Comparison of ENCODE assay signal across 11 cellular contexts in the genomic region with DNA sequence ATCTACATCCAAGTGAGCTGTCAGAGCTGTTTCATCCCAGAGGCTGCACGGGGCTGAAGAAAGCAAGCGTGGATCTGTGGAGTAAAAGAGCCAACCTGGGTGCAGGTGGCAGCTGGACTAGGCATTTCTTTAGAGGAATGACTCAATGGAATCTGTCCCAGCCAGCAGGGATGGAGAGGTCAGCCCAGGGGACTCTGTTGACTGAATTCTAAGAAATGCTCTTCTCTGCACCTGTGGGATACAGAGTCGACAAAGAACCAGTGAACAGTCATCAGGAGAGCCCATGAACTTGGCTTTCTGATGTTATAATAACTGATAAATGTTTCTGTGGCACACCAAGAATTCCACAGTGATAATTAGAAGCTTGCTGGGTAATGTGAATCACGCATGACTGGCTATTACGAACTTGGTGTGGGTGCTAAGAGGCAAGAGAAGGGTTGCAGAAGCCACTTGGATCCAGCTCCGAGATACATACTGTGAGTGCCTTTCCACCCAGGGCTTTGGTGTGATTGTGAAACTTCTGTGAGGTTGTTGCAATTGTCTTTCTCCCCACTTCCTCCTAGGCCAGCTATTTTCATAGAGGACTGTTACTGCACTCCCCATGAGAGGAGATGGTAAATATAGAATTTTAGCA. TPM values are rescaled to one million over a fixed set of nuclear protein-coding genes. Genes with fewer than 3 reads are reported as not detected.
A peak's percentile ranks its signal among the peaks of the same experiment; 100 is the strongest.
DNase-seq lines count a peak whose midpoint lies in the region; ATAC-seq, FAIRE-seq and TF ChIP-seq lines count a peak whose summit lies in the region.
"Had no signal": no experiment of that assay in that cellular context is flagged by ENCODE, and none has a peak within 500 bp of the region (broad histone marks: within the 10 kb centered on the region; RNA-seq: fewer than 3 reads in every experiment).

No MANE protein-coding gene starts in this region.

- H3K4me1 Mint-ChIP-seq in CD14-positive monocyte = peaks cover 66% of the 10 kb centered on the region

- peak overlapping the region; percentile 31 to 79 for H3K4me3 Mint-ChIP-seq in CD14-positive monocyte
- H3K4me3 Mint-ChIP-seq: mesothelial cell of epicardium had no signal

- peak; percentile 86 for DNase-seq in CD14-positive monocyte (ENCODE audit: low spot score)
- peak; percentile 85 for DNase-seq in IMR-90
- peak; percentile 7 for DNase-seq in GM12878 (ENCODE audit: low read depth, low spot score)
- DNase-seq in mucosa of descending colon = no peak
- DNase-seq in COLO668 (lab: John Stamatoyannopoulos, UW; ENCODE audit: unreplicated experiment) = no peak
- DNase-seq: activated effector memory CD4-positive, alpha-beta T cell treated with anti-CD3 and anti-CD28 coated beads, Interleukin-2, amount 50 U/mL, for 16 hours; NCI-H2107 had no signal

- H2AK5ac ChIP-seq in IMR-90 (ENCODE audit: low read depth, low read length) = no peak overlapping the region

- in situ Hi-C loops in IMR-90 (cut with MboI; ENCODE audit: low sequenced_read_pairs) = no loop called here
- in situ Hi-C loops in GM12878 (cut with MboI) = no loop called here

- no peak overlapping the region for H3K56ac ChIP-seq in IMR-90 (ENCODE audit: extremely low read depth, insufficient read depth, low read length)

- H2BK5ac ChIP-seq in IMR-90 (ENCODE audit: low read depth, low read length, poor library complexity, severe bottlenecking) = peak overlapping the region; percentile 30

- H3K36me3 ChIP-seq in IMR-90 (ENCODE audit: control insufficient read depth, insufficient read depth, low read length) (peaks cover 16% of the 10 kb centered on the region), GM12878 (ENCODE audit: control insufficient read depth in 2 of 2, insufficient read depth in 2 of 2, low read length in 1 of 2) (no peaks in the 10 kb centered on the region), mucosa of descending colon (ENCODE audit: low read depth) (no peaks in the 10 kb centered on the region)

- TF ChIP-seq CTCF in CD14-positive monocyte (IDR thresholded peaks at IDR 0.05) (no peak), IMR-90 (conservative IDR thresholded peaks at IDR 0.05; ENCODE audit: low read depth, low read length) (no peak), GM12878 (IDR thresholded peaks at IDR 0.05 in 2 of 3, conservative IDR thresholded peaks at IDR 0.05 in 1 of 3; ENCODE audit: control insufficient read depth in 2 of 3, extremely low read depth in 1 of 3, insufficient read depth in 1 of 3, low read depth in 3 of 3, low read length in 3 of 3) (no peak), mucosa of descending colon (IDR thresholded peaks at IDR 0.05) (no peak)

- WGBS in IMR-90 (ENCODE audit: extremely low coverage in 2 of 2, insufficient read length in 1 of 2), 2 experiments = 100% methylated on average over 2 of the region's 6 CpGs; no CpG with 5 or more reads in 1 of the 2 experiments
- 14% methylated on average over 6 of the region's 6 CpGs for WGBS in GM12878 (ENCODE audit: insufficient coverage, insufficient replicate concordance, low lambda C conversion rate, missing lambda C conversion rate)

- peak; percentile 85 for ATAC-seq in IMR-90 (ENCODE audit: low read depth)
- ATAC-seq in GM12878 = peak; percentile 80
- ATAC-seq in mucosa of descending colon = peak; percentile 41
- no peak for ATAC-seq in GM19035 (IDR thresholded peaks at IDR 0.05; ENCODE audit: unreplicated experiment)
- ATAC-seq in HG03139 (IDR thresholded peaks at IDR 0.05; ENCODE audit: unreplicated experiment) = no peak
- no peak for ATAC-seq in GM18870 (IDR thresholded peaks at IDR 0.05; ENCODE audit: unreplicated experiment)

- CTCF ChIA-PET in IMR-90 (lab: Yijun Ruan, JAX) = interaction anchor here (0.7 kb wide), 1 partner anchor 208 kb away, joined by 3 read pairs; no protein-coding TSS in a partner anchor
- CTCF ChIA-PET in GM12878 (lab: Yijun Ruan, JAX) = interaction anchor here (1.0 kb wide), 1 partner anchor 10 kb away, joined by 3 read pairs; no protein-coding TSS in a partner anchor

- H3K4me3 ChIP-seq in IMR-90 (ENCODE audit: insufficient read depth, low read depth, low read length) (no peak overlapping the region), GM12878 (no peak overlapping the region), mucosa of descending colon (no peak overlapping the region)

- no TSS peak for BruUV-seq in IMR-90 (replicated peaks; lab: Mats Ljungman, UMichigan)
- no TSS peak for BruUV-seq in GM12878 (replicated peaks; lab: Mats Ljungman, UMichigan)

- RAD21 ChIA-PET in GM12878 (lab: Charles Lee; ENCODE audit: unreplicated experiment) = no interaction called here

- H3K4ac ChIP-seq in IMR-90 (ENCODE audit: low read depth, low read length) = no peak overlapping the region

- no peak overlapping the region for H3K23ac ChIP-seq in IMR-90 (ENCODE audit: low read depth, low read length)

- H3K14ac ChIP-seq in IMR-90 (replicated peaks; ENCODE audit: low read depth, low read length) = no peak overlapping the region

- H3K36me3 Mint-ChIP-seq in CD14-positive monocyte = peaks cover 31 to 56% of the 10 kb centered on the region in 2 donors

- no peaks in the 10 kb centered on the region for H4K20me1 ChIP-seq in IMR-90 (ENCODE audit: insufficient read depth, low read length)
- no peaks in the 10 kb centered on the region for H4K20me1 ChIP-seq in GM12878 (ENCODE audit: control insufficient read depth, insufficient read depth)

- H3K27me3 Mint-ChIP-seq in CD14-positive monocyte (ENCODE audit: low read depth in 3 of 3) = no peaks in the 10 kb centered on the region

- H2AFZ ChIP-seq in IMR-90 (replicated peaks; ENCODE audit: low read length, poor library complexity) (no peak overlapping the region), GM12878 (ENCODE audit: control insufficient read depth, low read depth, low read length) (no peak overlapping the region)

- no peaks in the 10 kb centered on the region for H3K9me3 ChIP-seq in IMR-90 (ENCODE audit: control insufficient read depth, insufficient read depth, low read length)
- H3K9me3 ChIP-seq in GM12878 (replicated peaks; ENCODE audit: control insufficient read depth, insufficient read depth, low read length) = no peaks in the 10 kb centered on the region
- no peaks in the 10 kb centered on the region for H3K9me3 ChIP-seq in mucosa of descending colon

- H2BK120ac ChIP-seq in IMR-90 (ENCODE audit: low read depth, low read length) = no peak overlapping the region

- dilution Hi-C loops in IMR-90 (cut with HindIII; ENCODE audit: low sequenced_read_pairs, unreplicated experiment) = no loop called here

- H2BK15ac ChIP-seq in IMR-90 (ENCODE audit: low read depth, low read length) = no peak overlapping the region

- peak; percentile 38 for FAIRE-seq in GM12878 (lab: Jason Lieb, UNC)

- H4K5ac ChIP-seq in IMR-90 (ENCODE audit: low read depth, low read length) = no peak overlapping the region

- SMC1A ChIA-PET in GM12878 (lab: Charles Lee; ENCODE audit: uncharacterized antibody, unreplicated experiment) = no interaction called here

- no peak overlapping the region for H3K27ac ChIP-seq in IMR-90 (ENCODE audit: insufficient read depth, low read length)
- no peak overlapping the region for H3K27ac ChIP-seq in GM12878 (ENCODE audit: control insufficient read depth, insufficient read depth)

- H3K27ac Mint-ChIP-seq in CD14-positive monocyte = peak overlapping the region; percentile 88 to 97 (median 96)
- H3K27ac Mint-ChIP-seq: mesothelial cell of epicardium had no signal

- TF ChIP-seq POLR2A in IMR-90 (IDR thresholded peaks at IDR 0.05; ENCODE audit: low read depth, low read length) (no peak), GM12878 (IDR thresholded peaks at IDR 0.05; ENCODE audit: low read depth, low read length) (no peak)

- no peak overlapping the region for H4K8ac ChIP-seq in IMR-90 (ENCODE audit: low read depth in 2 of 2, low read length in 2 of 2)

- H3K9ac ChIP-seq in IMR-90 (ENCODE audit: low read depth, low read length) (no peak overlapping the region), GM12878 (ENCODE audit: control insufficient read depth, insufficient read depth, low read length) (no peak overlapping the region)

- H3K27me3 ChIP-seq in IMR-90 (ENCODE audit: control insufficient read depth, insufficient read depth, low read length) (no peaks in the 10 kb centered on the region), GM12878 (replicated peaks in 1 of 2; ENCODE audit: control insufficient read depth in 2 of 2, insufficient read depth in 2 of 2, low read length in 1 of 2) (no peaks in the 10 kb centered on the region; a peak in 1 of 4 replicates)

- no peak overlapping the region for H4K91ac ChIP-seq in IMR-90 (ENCODE audit: insufficient read depth, low read depth, low read length)

- TF ChIP-seq EP300 in GM12878 (IDR thresholded peaks at IDR 0.05; ENCODE audit: borderline replicate concordance in 1 of 2, control insufficient read depth in 1 of 2, low read depth in 2 of 2, low read length in 2 of 2) = no peak

- peak overlapping the region; percentile 52 for H2AK9ac ChIP-seq in IMR-90 (replicated peaks; ENCODE audit: low read depth, low read length, poor library complexity)

- POLR2A ChIA-PET in IMR-90 (lab: Charles Lee; ENCODE audit: unreplicated experiment) = no interaction called here
- POLR2A ChIA-PET in GM12878 (lab: Charles Lee) = no interaction called here

- H3K9me1 ChIP-seq in IMR-90 (ENCODE audit: insufficient read depth, low read length) = peaks cover 2% of the 10 kb centered on the region; the same call in 1 of the 2 replicates

- no peaks in the 10 kb centered on the region for H3K79me1 ChIP-seq in IMR-90 (ENCODE audit: low read depth in 1 of 2, low read length in 2 of 2)

- H3K4me2 ChIP-seq in IMR-90 (ENCODE audit: low read depth, low read length) (no peak overlapping the region), GM12878 (ENCODE audit: control insufficient read depth, insufficient read depth) (no peak overlapping the region)

- H3K79me2 ChIP-seq in GM12878 (ENCODE audit: control insufficient read depth, insufficient read depth, low read length) = no peaks in the 10 kb centered on the region

- intact Hi-C loops in CD14-positive monocyte (cut with micrococcal nuclease) = loop anchor here (1.0 to 10.0 kb wide), 4 partner anchors 8 to 113 kb away; no protein-coding TSS in a partner anchor
- intact Hi-C loops in IMR-90 (cut with micrococcal nuclease) = no loop called here
- intact Hi-C loops in GM12878 (cut with micrococcal nuclease; ENCODE audit: unreplicated experiment) = no loop called here
- intact Hi-C loops in mucosa of descending colon (cut with DNase I, micrococcal nuclease) = no loop called here

- H3K4me1 ChIP-seq in IMR-90 (ENCODE audit: control insufficient read depth, insufficient read depth, low read length) (peaks cover 3% of the 10 kb centered on the region), GM12878 (ENCODE audit: control insufficient read depth, insufficient read depth, low read length) (peaks cover 6% of the 10 kb centered on the region), mucosa of descending colon (ENCODE audit: low read depth) (no peaks in the 10 kb centered on the region)

- no peaks in the 10 kb centered on the region for H3K9me3 Mint-ChIP-seq in CD14-positive monocyte
- H3K9me3 Mint-ChIP-seq: mesothelial cell of epicardium had no signal

- TF ChIP-seq RAD21 in IMR-90 (IDR thresholded peaks at IDR 0.05; ENCODE audit: low read length) (no peak), GM12878 (IDR thresholded peaks at IDR 0.05; ENCODE audit: insufficient read depth, low read depth, low read length) (no peak)

- no peak overlapping the region for H3K18ac ChIP-seq in IMR-90 (ENCODE audit: low read depth, low read length)

- no peak overlapping the region; the same call in 1 of the 2 replicates for H2BK20ac ChIP-seq in IMR-90 (ENCODE audit: low read depth, low read length)

RNA-seq across cellular contexts. Expression of gene PYGL, which starts 16.2 kb away (rescaled TPM):
- polyA plus RNA-seq in CD14-positive monocyte (100 to 1,000 TPM; 166 to 184 TPM), IMR-90 (2012; rRNA removed) (49.4 and 52.3 TPM in 2 replicates), GM12878 (2011; rRNA removed) (0.05 and 0.09 TPM in 2 replicates), GM12878 (2014; fragmentation: Illumina TruSeq; extraction: Trizol) (0.66 and 2.0 TPM in 2 replicates), GM12878 (2014; fragmentation: Nextera tagmentation; extraction: Ambion mirVana) (under 1 TPM; 0.43 to 0.88 TPM), GM12878 (2014; rRNA removed) (0.48 and 0.59 TPM in 2 replicates), GM12878 (2016; fragmentation: Nextera tagmentation; extraction: Ambion mirVana) (1 to 10 TPM in 1 of 2 experiments, under 1 TPM in 1; 0.82 to 1.3 TPM)
- total RNA-seq in IMR-90 (2012; rRNA removed) (70.4 and 73.0 TPM in 2 replicates), GM12878 (2014; rRNA removed) (1.3 and 1.4 TPM in 2 replicates), GM12878 (2014; rRNA removed; fragmentation: Illumina TruSeq; extraction: Trizol) (0.55 and 0.76 TPM in 2 replicates), GM12878 (2021) (1.1 and 1.4 TPM in 2 replicates), mucosa of descending colon (10 to 100 TPM; 31.0 to 43.7 (median 41.4) TPM)
- polyA plus RNA-seq in IMR-90 (2012; cell fraction: cytosol; rRNA removed) = 24.5 and 25.8 TPM in 2 replicates
- polyA plus RNA-seq in IMR-90 (2012; cell fraction: nucleus; rRNA removed; ENCODE audit: low replicate concordance) = 23.2 and 58.6 TPM in 2 replicates
- total RNA-seq in GM12878 (2013; cell fraction: nucleolus; rRNA removed) = 0.39 TPM in 1 of 2 replicates, not detected in the other
- polyA plus RNA-seq in GM12878 (2011; ENCODE audit: low read depth) = 0.35 TPM
- 0.03 and 0.05 TPM in 2 replicates for polyA plus RNA-seq in GM12878 (2011; cell fraction: cytosol; rRNA removed)
- 0.03 TPM in 1 of 2 replicates, not detected in the other for polyA plus RNA-seq in GM12878 (2011; cell fraction: nucleus; rRNA removed)
- polyA plus RNA-seq in GM12878 (2012) = 0.66 and 1.2 TPM in 2 replicates
- polyA minus RNA-seq in GM12878 (2011; rRNA and poly(A)+ RNA removed) = not detected in 2 replicates
- polyA minus RNA-seq in GM12878 (2011; cell fraction: cytosol; rRNA and poly(A)+ RNA removed) = 0.62 TPM in 1 of 2 replicates, not detected in the other
- polyA minus RNA-seq in GM12878 (2011; cell fraction: nucleus; rRNA and poly(A)+ RNA removed) = not detected in 2 replicates

RNA-seq across cellular contexts. Expression of gene ABHD12B, which starts 56.3 kb away (rescaled TPM):
- polyA plus RNA-seq in CD14-positive monocyte (under 1 TPM; 0.45 to 0.54 TPM), IMR-90 (2012; rRNA removed) (not detected in 2 replicates), GM12878 (2011; rRNA removed) (not detected in 2 replicates), GM12878 (2014; fragmentation: Illumina TruSeq; extraction: Trizol) (not detected in 2 replicates), GM12878 (2014; fragmentation: Nextera tagmentation; extraction: Ambion mirVana) (not detected), GM12878 (2014; rRNA removed) (not detected in 2 replicates), GM12878 (2016; fragmentation: Nextera tagmentation; extraction: Ambion mirVana) (not detected)
- total RNA-seq in IMR-90 (2012; rRNA removed) (0.18 TPM in 1 of 2 replicates, not detected in the other), GM12878 (2014; rRNA removed) (not detected in 2 replicates), GM12878 (2014; rRNA removed; fragmentation: Illumina TruSeq; extraction: Trizol) (not detected in 2 replicates), GM12878 (2021) (not detected in 2 replicates), mucosa of descending colon (10 to 100 TPM in 2 of 3 donors, 1 to 10 TPM in 1; 3.1 to 16.2 (median 14.2) TPM)
- polyA plus RNA-seq in IMR-90 (2012; cell fraction: cytosol; rRNA removed) = 0.03 and 0.05 TPM in 2 replicates
- 0.02 and 0.10 TPM in 2 replicates for polyA plus RNA-seq in IMR-90 (2012; cell fraction: nucleus; rRNA removed; ENCODE audit: low replicate concordance)
- not detected in 2 replicates for total RNA-seq in GM12878 (2013; cell fraction: nucleolus; rRNA removed)
- polyA plus RNA-seq in GM12878 (2011; ENCODE audit: low read depth) = not detected
- not detected in 2 replicates for polyA plus RNA-seq in GM12878 (2011; cell fraction: cytosol; rRNA removed)
- not detected in 2 replicates for polyA plus RNA-seq in GM12878 (2011; cell fraction: nucleus; rRNA removed)
- not detected in 2 replicates for polyA plus RNA-seq in GM12878 (2012)
- polyA minus RNA-seq in GM12878 (2011; rRNA and poly(A)+ RNA removed) = not detected in 2 replicates
- polyA minus RNA-seq in GM12878 (2011; cell fraction: cytosol; rRNA and poly(A)+ RNA removed) = not detected in 2 replicates
- polyA minus RNA-seq in GM12878 (2011; cell fraction: nucleus; rRNA and poly(A)+ RNA removed) = not detected in 2 replicates

Comparison
In these comparisons a context has a peak if more than half of its experiments do, and no peak if none do; other contexts are left out.
1. DNase-seq: peak in CD14-positive monocyte (single experiment), IMR-90 (single experiment) and GM12878 (single experiment); none in mucosa of descending colon (0 of 3) and COLO668 (single experiment).
2. ATAC-seq: peak in IMR-90 (single experiment), GM12878 (single experiment) and mucosa of descending colon (single experiment); none in GM19035 (single experiment), HG03139 (single experiment) and GM18870 (single experiment).
3. RNA of gene PYGL, which starts 16.2 kb away (total RNA-seq): 70.4 to 73.0 TPM in IMR-90 and 31.0 to 43.7 TPM in mucosa of descending colon; 0.39 to 1.4 TPM in GM12878; every median in the first group is over 10 times any median in the second.
4. intact Hi-C loops: an anchor here in CD14-positive monocyte (1.0 to 10.0 kb wide); none called in IMR-90, GM12878 and mucosa of descending colon.